ENCODE assay signal across 1 cellular context in the genomic region with DNA sequence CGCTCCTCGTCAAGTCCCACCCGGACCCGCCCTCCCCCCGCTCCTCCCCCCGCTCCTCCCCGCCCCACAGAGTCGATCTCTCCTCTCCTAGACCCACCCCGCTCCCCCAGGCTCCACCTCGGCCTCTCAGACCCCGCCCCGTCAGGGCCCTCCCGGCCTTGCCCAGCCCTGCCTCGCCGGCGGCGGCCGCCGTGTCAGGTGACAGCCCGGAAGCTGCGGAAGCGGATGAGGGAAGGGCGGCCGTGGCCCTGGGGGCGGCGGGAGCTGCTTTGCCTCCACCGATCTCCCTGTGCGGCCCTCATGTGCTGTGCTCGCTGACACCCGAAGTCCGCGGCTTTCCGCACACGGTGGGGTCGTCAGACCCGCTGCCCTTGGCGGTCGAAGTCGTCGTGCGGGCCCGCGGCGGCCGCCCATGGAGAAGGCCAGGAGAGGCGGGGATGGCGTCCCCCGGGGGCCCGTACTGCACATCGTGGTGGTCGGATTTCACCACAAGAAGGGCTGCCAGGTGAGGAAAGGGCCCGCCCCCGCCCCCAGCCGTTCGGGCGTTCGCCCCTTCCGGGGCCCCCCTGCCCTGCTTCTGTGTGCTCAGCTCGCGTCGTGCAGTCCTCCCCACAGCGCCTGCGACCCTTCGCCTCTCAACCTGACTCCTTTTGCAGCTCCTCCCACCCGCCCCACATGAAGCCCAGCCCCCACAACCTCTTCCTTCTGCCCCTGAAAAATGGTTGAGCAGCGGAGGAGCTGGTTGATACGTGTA.
TF ChIP-seq lines count a peak whose summit lies in the region.

A gene (plus strand): TSS at position 192 of the 754 bp plus-strand sequence. CDS start 221 bp downstream, at position 413.

TF ChIP-seq in HEK293, 187 proteins besides CTCF, POLR2A, EP300 and RAD21 (continued from another document):
- TF ChIP-seq GLI4 (tag by site-specific recombination; IDR thresholded peaks at IDR 0.05) (no peak), ZNF777 (tag by site-specific recombination; IDR thresholded peaks at IDR 0.05; ENCODE audit: borderline replicate concordance) (peak; percentile 46; the same call in 1 of the 2 replicates), ZNF423 (tag by site-specific recombination; IDR thresholded peaks at IDR 0.05) (0 out of 2 replicates have a peak, but pooled peaks have one; percentile 29), GLIS1 (tag by site-specific recombination; IDR thresholded peaks at IDR 0.05) (peak; percentile 95), ZNF610 (tag by site-specific recombination; IDR thresholded peaks at IDR 0.05; ENCODE audit: borderline replicate concordance) (0 out of 2 replicates have a peak, but pooled peaks have one; percentile 17), ZBTB7A (tag by site-specific recombination; IDR thresholded peaks at IDR 0.05; ENCODE audit: low read depth) (no peak), ZNF501 (tag by site-specific recombination; IDR thresholded peaks at IDR 0.05) (peak; percentile 32; the same call in 1 of the 2 replicates), YY1 (tag by site-specific recombination; IDR thresholded peaks at IDR 0.05) (peak; percentile 39; the same call in 1 of the 2 replicates), FEZF1 (tag by site-specific recombination; IDR thresholded peaks at IDR 0.05) (0 out of 2 replicates have a peak, but pooled peaks have one; percentile 5), ZNF561 (tag by site-specific recombination; IDR thresholded peaks at IDR 0.05; ENCODE audit: borderline replicate concordance) (peak; percentile 44; the same call in 1 of the 2 replicates), ZNF133 (tag by site-specific recombination; IDR thresholded peaks at IDR 0.05) (no peak), OSR2 (tag by site-specific recombination; IDR thresholded peaks at IDR 0.05) (peak; percentile 76), ZFHX2 (tag by site-specific recombination; conservative IDR thresholded peaks at IDR 0.05) (peak; percentile 50), ZNF416 (tag by site-specific recombination; IDR thresholded peaks at IDR 0.05) (no peak), ZNF843 (tag by site-specific recombination; IDR thresholded peaks at IDR 0.05) (0 out of 2 replicates have a peak, but pooled peaks have one; percentile 33), ZXDB (tag by site-specific recombination; IDR thresholded peaks at IDR 0.05) (peak; percentile 49), HOXD13 (CRISPR knock-in tag; IDR thresholded peaks at IDR 0.05; ENCODE audit: borderline replicate concordance) (no peak), ZBTB17 (tag by site-specific recombination; IDR thresholded peaks at IDR 0.05) (0 out of 2 replicates have a peak, but pooled peaks have one; percentile 38), KLF16 (tag by site-specific recombination; IDR thresholded peaks at IDR 0.05) (peak; percentile 64), ZNF140 (tag by site-specific recombination; IDR thresholded peaks at IDR 0.05) (no peak), ZIC2 (tag by site-specific recombination; IDR thresholded peaks at IDR 0.05) (peak; percentile 57), ZNF394 (tag by site-specific recombination; IDR thresholded peaks at IDR 0.05; ENCODE audit: borderline replicate concordance) (0 out of 2 replicates have a peak, but pooled peaks have one; percentile 12), ZNF114 (tag by site-specific recombination; IDR thresholded peaks at IDR 0.05) (no peak), KLF8 (tag by site-specific recombination; IDR thresholded peaks at IDR 0.05) (peak; percentile 66; the same call in 1 of the 2 replicates), KLF1 (tag by site-specific recombination; IDR thresholded peaks at IDR 0.05) (peak; percentile 17; the same call in 1 of the 2 replicates), ZNF629 (tag by site-specific recombination; IDR thresholded peaks at IDR 0.05) (peak; percentile 21; the same call in 1 of the 2 replicates), ZNF146 (tag by site-specific recombination; IDR thresholded peaks at IDR 0.05) (no peak), OVOL3 (tag by site-specific recombination; IDR thresholded peaks at IDR 0.05) (0 out of 2 replicates have a peak, but pooled peaks have one; percentile 39), GLIS2 (tag by site-specific recombination; IDR thresholded peaks at IDR 0.05) (peak; percentile 96), ZNF341 (tag by site-specific recombination; IDR thresholded peaks at IDR 0.05; ENCODE audit: low read depth) (peak; percentile 53; the same call in 1 of the 2 replicates), SP2 (tag by site-specific recombination; IDR thresholded peaks at IDR 0.05) (peak; percentile 68), HOXC10 (CRISPR knock-in tag; IDR thresholded peaks at IDR 0.05) (no peak)
- TF ChIP-seq, protein P1, sequence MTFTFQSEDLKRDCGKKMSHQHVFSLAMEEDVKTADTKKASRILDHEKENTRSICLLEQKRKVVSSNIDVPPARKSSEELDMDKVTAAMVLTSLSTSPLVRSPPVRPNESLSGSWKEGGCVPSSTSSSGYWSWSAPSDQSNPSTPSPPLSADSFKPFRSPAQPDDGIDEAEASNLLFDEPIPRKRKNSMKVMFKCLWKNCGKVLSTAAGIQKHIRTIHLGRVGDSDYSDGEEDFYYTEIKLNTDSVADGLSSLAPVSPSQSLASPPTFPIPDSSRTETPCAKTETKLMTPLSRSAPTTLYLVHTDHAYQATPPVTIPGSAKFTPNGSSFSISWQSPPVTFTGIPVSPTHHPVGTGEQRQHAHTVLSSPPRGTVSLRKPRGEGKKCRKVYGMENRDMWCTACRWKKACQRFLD (tag by site-specific recombination; IDR thresholded peaks at IDR 0.05), result 0 out of 2 replicates have a peak, but pooled peaks have one; percentile 12
- TF ChIP-seq, protein P2, sequence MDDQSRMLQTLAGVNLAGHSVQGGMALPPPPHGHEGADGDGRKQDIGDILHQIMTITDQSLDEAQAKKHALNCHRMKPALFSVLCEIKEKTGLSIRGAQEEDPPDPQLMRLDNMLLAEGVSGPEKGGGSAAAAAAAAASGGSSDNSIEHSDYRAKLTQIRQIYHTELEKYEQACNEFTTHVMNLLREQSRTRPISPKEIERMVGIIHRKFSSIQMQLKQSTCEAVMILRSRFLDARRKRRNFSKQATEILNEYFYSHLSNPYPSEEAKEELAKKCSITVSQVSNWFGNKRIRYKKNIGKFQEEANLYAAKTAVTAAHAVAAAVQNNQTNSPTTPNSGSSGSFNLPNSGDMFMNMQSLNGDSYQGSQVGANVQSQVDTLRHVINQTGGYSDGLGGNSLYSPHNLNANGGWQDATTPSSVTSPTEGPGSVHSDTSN (CRISPR knock-in tag; IDR thresholded peaks at IDR 0.05), result peak; percentile 89
- TF ChIP-seq, protein P3, sequence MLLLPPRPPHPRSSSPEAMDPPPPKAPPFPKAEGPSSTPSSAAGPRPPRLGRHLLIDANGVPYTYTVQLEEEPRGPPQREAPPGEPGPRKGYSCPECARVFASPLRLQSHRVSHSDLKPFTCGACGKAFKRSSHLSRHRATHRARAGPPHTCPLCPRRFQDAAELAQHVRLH (tag by site-specific recombination; IDR thresholded peaks at IDR 0.05), result no peak
- TF ChIP-seq, protein P4, sequence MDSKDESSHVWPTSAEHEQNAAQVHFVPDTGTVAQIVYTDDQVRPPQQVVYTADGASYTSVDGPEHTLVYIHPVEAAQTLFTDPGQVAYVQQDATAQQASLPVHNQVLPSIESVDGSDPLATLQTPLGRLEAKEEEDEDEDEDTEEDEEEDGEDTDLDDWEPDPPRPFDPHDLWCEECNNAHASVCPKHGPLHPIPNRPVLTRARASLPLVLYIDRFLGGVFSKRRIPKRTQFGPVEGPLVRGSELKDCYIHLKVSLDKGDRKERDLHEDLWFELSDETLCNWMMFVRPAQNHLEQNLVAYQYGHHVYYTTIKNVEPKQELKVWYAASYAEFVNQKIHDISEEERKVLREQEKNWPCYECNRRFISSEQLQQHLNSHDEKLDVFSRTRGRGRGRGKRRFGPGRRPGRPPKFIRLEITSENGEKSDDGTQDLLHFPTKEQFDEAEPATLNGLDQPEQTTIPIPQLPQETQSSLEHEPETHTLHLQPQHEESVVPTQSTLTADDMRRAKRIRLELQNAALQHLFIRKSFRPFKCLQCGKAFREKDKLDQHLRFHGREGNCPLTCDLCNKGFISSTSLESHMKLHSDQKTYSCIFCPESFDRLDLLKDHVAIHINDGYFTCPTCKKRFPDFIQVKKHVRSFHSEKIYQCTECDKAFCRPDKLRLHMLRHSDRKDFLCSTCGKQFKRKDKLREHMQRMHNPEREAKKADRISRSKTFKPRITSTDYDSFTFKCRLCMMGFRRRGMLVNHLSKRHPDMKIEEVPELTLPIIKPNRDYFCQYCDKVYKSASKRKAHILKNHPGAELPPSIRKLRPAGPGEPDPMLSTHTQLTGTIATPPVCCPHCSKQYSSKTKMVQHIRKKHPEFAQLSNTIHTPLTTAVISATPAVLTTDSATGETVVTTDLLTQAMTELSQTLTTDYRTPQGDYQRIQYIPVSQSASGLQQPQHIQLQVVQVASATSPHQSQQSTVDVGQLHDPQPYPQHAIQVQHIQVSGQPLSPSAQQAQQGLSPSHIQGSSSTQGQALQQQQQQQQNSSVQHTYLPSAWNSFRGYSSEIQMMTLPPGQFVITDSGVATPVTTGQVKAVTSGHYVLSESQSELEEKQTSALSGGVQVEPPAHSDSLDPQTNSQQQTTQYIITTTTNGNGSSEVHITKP (tag by site-specific recombination; IDR thresholded peaks at IDR 0.05), result peak; percentile 64
- TF ChIP-seq, protein P5, sequence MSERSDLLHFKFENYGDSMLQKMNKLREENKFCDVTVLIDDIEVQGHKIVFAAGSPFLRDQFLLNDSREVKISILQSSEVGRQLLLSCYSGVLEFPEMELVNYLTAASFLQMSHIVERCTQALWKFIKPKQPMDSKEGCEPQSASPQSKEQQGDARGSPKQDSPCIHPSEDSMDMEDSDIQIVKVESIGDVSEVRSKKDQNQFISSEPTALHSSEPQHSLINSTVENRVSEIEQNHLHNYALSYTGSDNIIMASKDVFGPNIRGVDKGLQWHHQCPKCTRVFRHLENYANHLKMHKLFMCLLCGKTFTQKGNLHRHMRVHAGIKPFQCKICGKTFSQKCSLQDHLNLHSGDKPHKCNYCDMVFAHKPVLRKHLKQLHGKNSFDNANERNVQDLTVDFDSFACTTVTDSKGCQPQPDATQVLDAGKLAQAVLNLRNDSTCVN (tag by site-specific recombination; optimal IDR thresholded peaks at IDR 0.05), result peak; percentile 48
- TF ChIP-seq, protein P6, sequence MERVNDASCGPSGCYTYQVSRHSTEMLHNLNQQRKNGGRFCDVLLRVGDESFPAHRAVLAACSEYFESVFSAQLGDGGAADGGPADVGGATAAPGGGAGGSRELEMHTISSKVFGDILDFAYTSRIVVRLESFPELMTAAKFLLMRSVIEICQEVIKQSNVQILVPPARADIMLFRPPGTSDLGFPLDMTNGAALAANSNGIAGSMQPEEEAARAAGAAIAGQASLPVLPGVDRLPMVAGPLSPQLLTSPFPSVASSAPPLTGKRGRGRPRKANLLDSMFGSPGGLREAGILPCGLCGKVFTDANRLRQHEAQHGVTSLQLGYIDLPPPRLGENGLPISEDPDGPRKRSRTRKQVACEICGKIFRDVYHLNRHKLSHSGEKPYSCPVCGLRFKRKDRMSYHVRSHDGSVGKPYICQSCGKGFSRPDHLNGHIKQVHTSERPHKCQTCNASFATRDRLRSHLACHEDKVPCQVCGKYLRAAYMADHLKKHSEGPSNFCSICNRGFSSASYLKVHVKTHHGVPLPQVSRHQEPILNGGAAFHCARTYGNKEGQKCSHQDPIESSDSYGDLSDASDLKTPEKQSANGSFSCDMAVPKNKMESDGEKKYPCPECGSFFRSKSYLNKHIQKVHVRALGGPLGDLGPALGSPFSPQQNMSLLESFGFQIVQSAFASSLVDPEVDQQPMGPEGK (tag by site-specific recombination; IDR thresholded peaks at IDR 0.05), result peak; percentile 86
- TF ChIP-seq, protein P7, sequence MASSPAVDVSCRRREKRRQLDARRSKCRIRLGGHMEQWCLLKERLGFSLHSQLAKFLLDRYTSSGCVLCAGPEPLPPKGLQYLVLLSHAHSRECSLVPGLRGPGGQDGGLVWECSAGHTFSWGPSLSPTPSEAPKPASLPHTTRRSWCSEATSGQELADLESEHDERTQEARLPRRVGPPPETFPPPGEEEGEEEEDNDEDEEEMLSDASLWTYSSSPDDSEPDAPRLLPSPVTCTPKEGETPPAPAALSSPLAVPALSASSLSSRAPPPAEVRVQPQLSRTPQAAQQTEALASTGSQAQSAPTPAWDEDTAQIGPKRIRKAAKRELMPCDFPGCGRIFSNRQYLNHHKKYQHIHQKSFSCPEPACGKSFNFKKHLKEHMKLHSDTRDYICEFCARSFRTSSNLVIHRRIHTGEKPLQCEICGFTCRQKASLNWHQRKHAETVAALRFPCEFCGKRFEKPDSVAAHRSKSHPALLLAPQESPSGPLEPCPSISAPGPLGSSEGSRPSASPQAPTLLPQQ (tag by site-specific recombination; IDR thresholded peaks at IDR 0.05), result peak; percentile 42
- TF ChIP-seq, protein P8, sequence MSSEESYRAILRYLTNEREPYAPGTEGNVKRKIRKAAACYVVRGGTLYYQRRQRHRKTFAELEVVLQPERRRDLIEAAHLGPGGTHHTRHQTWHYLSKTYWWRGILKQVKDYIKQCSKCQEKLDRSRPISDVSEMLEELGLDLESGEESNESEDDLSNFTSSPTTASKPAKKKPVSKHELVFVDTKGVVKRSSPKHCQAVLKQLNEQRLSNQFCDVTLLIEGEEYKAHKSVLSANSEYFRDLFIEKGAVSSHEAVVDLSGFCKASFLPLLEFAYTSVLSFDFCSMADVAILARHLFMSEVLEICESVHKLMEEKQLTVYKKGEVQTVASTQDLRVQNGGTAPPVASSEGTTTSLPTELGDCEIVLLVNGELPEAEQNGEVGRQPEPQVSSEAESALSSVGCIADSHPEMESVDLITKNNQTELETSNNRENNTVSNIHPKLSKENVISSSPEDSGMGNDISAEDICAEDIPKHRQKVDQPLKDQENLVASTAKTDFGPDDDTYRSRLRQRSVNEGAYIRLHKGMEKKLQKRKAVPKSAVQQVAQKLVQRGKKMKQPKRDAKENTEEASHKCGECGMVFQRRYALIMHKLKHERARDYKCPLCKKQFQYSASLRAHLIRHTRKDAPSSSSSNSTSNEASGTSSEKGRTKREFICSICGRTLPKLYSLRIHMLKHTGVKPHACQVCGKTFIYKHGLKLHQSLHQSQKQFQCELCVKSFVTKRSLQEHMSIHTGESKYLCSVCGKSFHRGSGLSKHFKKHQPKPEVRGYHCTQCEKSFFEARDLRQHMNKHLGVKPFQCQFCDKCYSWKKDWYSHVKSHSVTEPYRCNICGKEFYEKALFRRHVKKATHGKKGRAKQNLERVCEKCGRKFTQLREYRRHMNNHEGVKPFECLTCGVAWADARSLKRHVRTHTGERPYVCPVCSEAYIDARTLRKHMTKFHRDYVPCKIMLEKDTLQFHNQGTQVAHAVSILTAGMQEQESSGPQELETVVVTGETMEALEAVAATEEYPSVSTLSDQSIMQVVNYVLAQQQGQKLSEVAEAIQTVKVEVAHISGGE (tag by site-specific recombination; conservative IDR thresholded peaks at IDR 0.05; ENCODE audit: low read depth), result peak; percentile 66
- TF ChIP-seq, protein P9, sequence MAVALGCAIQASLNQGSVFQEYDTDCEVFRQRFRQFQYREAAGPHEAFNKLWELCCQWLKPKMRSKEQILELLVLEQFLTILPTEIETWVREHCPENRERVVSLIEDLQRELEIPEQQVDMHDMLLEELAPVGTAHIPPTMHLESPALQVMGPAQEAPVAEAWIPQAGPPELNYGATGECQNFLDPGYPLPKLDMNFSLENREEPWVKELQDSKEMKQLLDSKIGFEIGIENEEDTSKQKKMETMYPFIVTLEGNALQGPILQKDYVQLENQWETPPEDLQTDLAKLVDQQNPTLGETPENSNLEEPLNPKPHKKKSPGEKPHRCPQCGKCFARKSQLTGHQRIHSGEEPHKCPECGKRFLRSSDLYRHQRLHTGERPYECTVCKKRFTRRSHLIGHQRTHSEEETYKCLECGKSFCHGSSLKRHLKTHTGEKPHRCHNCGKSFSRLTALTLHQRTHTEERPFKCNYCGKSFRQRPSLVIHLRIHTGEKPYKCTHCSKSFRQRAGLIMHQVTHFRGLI (tag by site-specific recombination; IDR thresholded peaks at IDR 0.05), result 0 out of 2 replicates have a peak, but pooled peaks have one; percentile 10
